1 cellular context compared by ENCODE assay signal in the genomic region with DNA sequence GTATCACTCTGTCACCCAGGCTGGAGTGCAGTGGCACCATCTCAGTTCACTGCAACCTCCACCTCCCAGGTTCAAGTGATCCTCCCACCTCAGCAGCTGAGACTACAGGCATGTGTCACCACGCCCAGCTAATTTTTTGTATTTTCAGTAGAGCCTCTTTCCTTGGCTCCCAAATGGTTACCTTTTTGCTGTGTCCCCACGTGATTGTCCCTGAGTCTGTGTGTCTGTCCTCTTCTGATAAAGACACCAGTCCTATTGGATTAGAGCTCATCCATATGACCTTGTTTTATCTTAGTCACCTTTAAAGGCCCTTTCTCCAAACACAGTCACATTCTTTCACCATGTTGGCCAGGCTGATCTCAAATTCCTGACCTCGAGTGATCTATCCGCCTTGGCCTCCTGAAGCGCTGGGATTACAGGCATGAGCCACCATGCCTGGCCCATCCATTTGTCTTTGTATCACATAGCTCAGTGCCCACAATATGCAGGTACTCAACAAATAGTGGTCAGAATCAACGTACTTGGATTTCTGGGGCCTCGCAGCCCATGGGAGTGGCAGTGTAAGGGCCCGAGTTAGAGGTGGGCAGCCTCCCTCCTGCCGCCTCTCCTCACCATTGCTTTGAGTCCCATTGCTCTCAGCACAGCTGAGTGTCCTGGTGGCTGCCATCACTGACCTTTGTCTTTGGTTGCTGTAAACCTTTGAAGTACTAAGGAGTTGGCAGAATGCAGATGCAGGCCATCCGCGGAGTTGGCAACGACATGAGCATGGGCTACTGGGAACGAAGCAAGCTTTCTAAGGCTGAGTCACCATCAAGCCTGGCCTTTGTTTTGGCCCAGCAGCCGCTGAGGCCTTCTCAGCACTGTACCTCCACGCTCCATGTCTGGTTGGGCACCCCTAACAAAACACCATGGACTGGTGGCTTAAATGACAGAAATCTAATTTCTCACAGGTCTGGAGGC.
TF ChIP-seq lines count a peak whose summit lies in the region.

No MANE protein-coding gene starts in this region.

TF ChIP-seq in GM12878, 131 proteins besides CTCF, POLR2A, EP300 and RAD21:
- TF ChIP-seq, protein P1, sequence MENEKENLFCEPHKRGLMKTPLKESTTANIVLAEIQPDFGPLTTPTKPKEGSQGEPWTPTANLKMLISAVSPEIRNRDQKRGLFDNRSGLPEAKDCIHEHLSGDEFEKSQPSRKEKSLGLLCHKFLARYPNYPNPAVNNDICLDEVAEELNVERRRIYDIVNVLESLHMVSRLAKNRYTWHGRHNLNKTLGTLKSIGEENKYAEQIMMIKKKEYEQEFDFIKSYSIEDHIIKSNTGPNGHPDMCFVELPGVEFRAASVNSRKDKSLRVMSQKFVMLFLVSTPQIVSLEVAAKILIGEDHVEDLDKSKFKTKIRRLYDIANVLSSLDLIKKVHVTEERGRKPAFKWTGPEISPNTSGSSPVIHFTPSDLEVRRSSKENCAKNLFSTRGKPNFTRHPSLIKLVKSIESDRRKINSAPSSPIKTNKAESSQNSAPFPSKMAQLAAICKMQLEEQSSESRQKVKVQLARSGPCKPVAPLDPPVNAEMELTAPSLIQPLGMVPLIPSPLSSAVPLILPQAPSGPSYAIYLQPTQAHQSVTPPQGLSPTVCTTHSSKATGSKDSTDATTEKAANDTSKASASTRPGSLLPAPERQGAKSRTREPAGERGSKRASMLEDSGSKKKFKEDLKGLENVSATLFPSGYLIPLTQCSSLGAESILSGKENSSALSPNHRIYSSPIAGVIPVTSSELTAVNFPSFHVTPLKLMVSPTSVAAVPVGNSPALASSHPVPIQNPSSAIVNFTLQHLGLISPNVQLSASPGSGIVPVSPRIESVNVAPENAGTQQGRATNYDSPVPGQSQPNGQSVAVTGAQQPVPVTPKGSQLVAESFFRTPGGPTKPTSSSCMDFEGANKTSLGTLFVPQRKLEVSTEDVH (IDR thresholded peaks at IDR 0.05; ENCODE audit: low read depth, partially characterized antibody) = no peak
- TF ChIP-seq GABPA (IDR thresholded peaks at IDR 0.05; ENCODE audit: low read depth) (no peak), SMARCA5 (IDR thresholded peaks at IDR 0.05) (peak; percentile 16; the same call in 1 of the 2 replicates), RUNX3 (IDR thresholded peaks at IDR 0.05; ENCODE audit: low read length) (no peak), BHLHE40 (IDR thresholded peaks at IDR 0.05; ENCODE audit: borderline replicate concordance in 1 of 2, low read depth in 2 of 2, low read length in 1 of 2) (no peak), EZH2 (IDR thresholded peaks at IDR 0.05; ENCODE audit: borderline replicate concordance, control insufficient read depth, low read depth, low read length) (no peak)
